In genomic region chr19:17718988-17719711, GRCh38 we compare ENCODE assay signal across 1 cellular context.
TF ChIP-seq lines count a peak whose summit lies in the region.

Gene MAP1S (plus strand): TSS chr19:17719480. CDS start chr19:17719503, 23 bp downstream.

TF ChIP-seq in HepG2, 621 proteins besides CTCF, POLR2A, EP300 and RAD21 (continued from another document and continues in another):
- TF ChIP-seq SCMH1 (CRISPR knock-in tag; IDR thresholded peaks at IDR 0.05; ENCODE audit: borderline replicate concordance), result no peak
- TF ChIP-seq DR1 (CRISPR knock-in tag; IDR thresholded peaks at IDR 0.05), result peak; percentile 79
- TF ChIP-seq ZNF101 (CRISPR knock-in tag; IDR thresholded peaks at IDR 0.05; ENCODE audit: borderline replicate concordance, low read depth), result no peak
- peak; percentile 64; the same call in 1 of the 2 replicates for TF ChIP-seq ZMYM4 (CRISPR knock-in tag; IDR thresholded peaks at IDR 0.05)
- TF ChIP-seq PAX8 (CRISPR knock-in tag; IDR thresholded peaks at IDR 0.05; ENCODE audit: borderline replicate concordance), result 0 out of 2 replicates have a peak, but pooled peaks have one; percentile 24
- TF ChIP-seq FOXO4 (CRISPR knock-in tag; conservative IDR thresholded peaks at IDR 0.05), result no peak
- TF ChIP-seq RNF2 (conservative IDR thresholded peaks at IDR 0.05; ENCODE audit: low read depth), result no peak
- TF ChIP-seq ZBTB14 (CRISPR knock-in tag; IDR thresholded peaks at IDR 0.05), result no peak
- TF ChIP-seq, protein P1, sequence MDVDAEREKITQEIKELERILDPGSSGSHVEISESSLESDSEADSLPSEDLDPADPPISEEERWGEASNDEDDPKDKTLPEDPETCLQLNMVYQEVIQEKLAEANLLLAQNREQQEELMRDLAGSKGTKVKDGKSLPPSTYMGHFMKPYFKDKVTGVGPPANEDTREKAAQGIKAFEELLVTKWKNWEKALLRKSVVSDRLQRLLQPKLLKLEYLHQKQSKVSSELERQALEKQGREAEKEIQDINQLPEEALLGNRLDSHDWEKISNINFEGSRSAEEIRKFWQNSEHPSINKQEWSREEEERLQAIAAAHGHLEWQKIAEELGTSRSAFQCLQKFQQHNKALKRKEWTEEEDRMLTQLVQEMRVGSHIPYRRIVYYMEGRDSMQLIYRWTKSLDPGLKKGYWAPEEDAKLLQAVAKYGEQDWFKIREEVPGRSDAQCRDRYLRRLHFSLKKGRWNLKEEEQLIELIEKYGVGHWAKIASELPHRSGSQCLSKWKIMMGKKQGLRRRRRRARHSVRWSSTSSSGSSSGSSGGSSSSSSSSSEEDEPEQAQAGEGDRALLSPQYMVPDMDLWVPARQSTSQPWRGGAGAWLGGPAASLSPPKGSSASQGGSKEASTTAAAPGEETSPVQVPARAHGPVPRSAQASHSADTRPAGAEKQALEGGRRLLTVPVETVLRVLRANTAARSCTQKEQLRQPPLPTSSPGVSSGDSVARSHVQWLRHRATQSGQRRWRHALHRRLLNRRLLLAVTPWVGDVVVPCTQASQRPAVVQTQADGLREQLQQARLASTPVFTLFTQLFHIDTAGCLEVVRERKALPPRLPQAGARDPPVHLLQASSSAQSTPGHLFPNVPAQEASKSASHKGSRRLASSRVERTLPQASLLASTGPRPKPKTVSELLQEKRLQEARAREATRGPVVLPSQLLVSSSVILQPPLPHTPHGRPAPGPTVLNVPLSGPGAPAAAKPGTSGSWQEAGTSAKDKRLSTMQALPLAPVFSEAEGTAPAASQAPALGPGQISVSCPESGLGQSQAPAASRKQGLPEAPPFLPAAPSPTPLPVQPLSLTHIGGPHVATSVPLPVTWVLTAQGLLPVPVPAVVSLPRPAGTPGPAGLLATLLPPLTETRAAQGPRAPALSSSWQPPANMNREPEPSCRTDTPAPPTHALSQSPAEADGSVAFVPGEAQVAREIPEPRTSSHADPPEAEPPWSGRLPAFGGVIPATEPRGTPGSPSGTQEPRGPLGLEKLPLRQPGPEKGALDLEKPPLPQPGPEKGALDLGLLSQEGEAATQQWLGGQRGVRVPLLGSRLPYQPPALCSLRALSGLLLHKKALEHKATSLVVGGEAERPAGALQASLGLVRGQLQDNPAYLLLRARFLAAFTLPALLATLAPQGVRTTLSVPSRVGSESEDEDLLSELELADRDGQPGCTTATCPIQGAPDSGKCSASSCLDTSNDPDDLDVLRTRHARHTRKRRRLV (CRISPR knock-in tag; IDR thresholded peaks at IDR 0.05), result 0 out of 2 replicates have a peak, but pooled peaks have one; percentile 38
- TF ChIP-seq, protein P2, sequence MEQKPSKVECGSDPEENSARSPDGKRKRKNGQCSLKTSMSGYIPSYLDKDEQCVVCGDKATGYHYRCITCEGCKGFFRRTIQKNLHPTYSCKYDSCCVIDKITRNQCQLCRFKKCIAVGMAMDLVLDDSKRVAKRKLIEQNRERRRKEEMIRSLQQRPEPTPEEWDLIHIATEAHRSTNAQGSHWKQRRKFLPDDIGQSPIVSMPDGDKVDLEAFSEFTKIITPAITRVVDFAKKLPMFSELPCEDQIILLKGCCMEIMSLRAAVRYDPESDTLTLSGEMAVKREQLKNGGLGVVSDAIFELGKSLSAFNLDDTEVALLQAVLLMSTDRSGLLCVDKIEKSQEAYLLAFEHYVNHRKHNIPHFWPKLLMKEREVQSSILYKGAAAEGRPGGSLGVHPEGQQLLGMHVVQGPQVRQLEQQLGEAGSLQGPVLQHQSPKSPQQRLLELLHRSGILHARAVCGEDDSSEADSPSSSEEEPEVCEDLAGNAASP (CRISPR knock-in tag; IDR thresholded peaks at IDR 0.05; ENCODE audit: borderline replicate concordance), result 0 out of 2 replicates have a peak, but pooled peaks have one; percentile 12
- no peak for TF ChIP-seq GTF3A (CRISPR knock-in tag; conservative IDR thresholded peaks at IDR 0.05)
- TF ChIP-seq, protein P3, sequence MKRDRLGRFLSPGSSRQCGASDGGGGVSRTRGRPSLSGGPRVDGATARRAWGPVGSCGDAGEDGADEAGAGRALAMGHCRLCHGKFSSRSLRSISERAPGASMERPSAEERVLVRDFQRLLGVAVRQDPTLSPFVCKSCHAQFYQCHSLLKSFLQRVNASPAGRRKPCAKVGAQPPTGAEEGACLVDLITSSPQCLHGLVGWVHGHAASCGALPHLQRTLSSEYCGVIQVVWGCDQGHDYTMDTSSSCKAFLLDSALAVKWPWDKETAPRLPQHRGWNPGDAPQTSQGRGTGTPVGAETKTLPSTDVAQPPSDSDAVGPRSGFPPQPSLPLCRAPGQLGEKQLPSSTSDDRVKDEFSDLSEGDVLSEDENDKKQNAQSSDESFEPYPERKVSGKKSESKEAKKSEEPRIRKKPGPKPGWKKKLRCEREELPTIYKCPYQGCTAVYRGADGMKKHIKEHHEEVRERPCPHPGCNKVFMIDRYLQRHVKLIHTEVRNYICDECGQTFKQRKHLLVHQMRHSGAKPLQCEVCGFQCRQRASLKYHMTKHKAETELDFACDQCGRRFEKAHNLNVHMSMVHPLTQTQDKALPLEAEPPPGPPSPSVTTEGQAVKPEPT (CRISPR knock-in tag; IDR thresholded peaks at IDR 0.05; ENCODE audit: low read depth), result no peak
- TF ChIP-seq, protein P4, sequence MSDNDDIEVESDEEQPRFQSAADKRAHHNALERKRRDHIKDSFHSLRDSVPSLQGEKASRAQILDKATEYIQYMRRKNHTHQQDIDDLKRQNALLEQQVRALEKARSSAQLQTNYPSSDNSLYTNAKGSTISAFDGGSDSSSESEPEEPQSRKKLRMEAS (IDR thresholded peaks at IDR 0.05), result peak; percentile 31; the same call in 1 of the 2 replicates
- no peak for TF ChIP-seq NR2F6 (IDR thresholded peaks at IDR 0.05)
- 0 out of 2 replicates have a peak, but pooled peaks have one; percentile 12 for TF ChIP-seq NR2F6 (CRISPR knock-in tag; IDR thresholded peaks at IDR 0.05)
- peak; percentile 71 for TF ChIP-seq SP4 (CRISPR knock-in tag; IDR thresholded peaks at IDR 0.05)
- TF ChIP-seq IRF2 (CRISPR knock-in tag; IDR thresholded peaks at IDR 0.05), result no peak
- no peak for TF ChIP-seq ARNT (IDR thresholded peaks at IDR 0.05)
- TF ChIP-seq YEATS4 (CRISPR knock-in tag; IDR thresholded peaks at IDR 0.05; ENCODE audit: borderline replicate concordance), result peak; percentile 74; the same call in 1 of the 2 replicates
- TF ChIP-seq BCL6 (CRISPR knock-in tag; IDR thresholded peaks at IDR 0.05), result peak; percentile 27; the same call in 1 of the 2 replicates
- peak; percentile 45 for TF ChIP-seq ASH2L (IDR thresholded peaks at IDR 0.05; ENCODE audit: insufficient read length, low read depth, low read length)
- peak; percentile 89 for TF ChIP-seq PHF8 (CRISPR knock-in tag; IDR thresholded peaks at IDR 0.05)
- TF ChIP-seq MAZ (IDR thresholded peaks at IDR 0.05; ENCODE audit: borderline replicate concordance, low read depth, low read length), result no peak
- peak; percentile 7; the same call in 1 of the 2 replicates for TF ChIP-seq MAZ (CRISPR knock-in tag; IDR thresholded peaks at IDR 0.05; ENCODE audit: low read depth)
- 0 out of 2 replicates have a peak, but pooled peaks have one; percentile 63 for TF ChIP-seq MYPOP (CRISPR knock-in tag; IDR thresholded peaks at IDR 0.05)
- TF ChIP-seq ZNF30 (CRISPR knock-in tag; IDR thresholded peaks at IDR 0.05), result 0 out of 2 replicates have a peak, but pooled peaks have one; percentile 28
- TF ChIP-seq ZFY (CRISPR knock-in tag; IDR thresholded peaks at IDR 0.05), result peak; percentile 84
- TF ChIP-seq ZFP90 (CRISPR knock-in tag; IDR thresholded peaks at IDR 0.05; ENCODE audit: borderline replicate concordance), result peak; percentile 61; the same call in 1 of the 2 replicates
- peak; percentile 50; the same call in 1 of the 2 replicates for TF ChIP-seq ZGPAT (CRISPR knock-in tag; IDR thresholded peaks at IDR 0.05)
- TF ChIP-seq, protein P5, sequence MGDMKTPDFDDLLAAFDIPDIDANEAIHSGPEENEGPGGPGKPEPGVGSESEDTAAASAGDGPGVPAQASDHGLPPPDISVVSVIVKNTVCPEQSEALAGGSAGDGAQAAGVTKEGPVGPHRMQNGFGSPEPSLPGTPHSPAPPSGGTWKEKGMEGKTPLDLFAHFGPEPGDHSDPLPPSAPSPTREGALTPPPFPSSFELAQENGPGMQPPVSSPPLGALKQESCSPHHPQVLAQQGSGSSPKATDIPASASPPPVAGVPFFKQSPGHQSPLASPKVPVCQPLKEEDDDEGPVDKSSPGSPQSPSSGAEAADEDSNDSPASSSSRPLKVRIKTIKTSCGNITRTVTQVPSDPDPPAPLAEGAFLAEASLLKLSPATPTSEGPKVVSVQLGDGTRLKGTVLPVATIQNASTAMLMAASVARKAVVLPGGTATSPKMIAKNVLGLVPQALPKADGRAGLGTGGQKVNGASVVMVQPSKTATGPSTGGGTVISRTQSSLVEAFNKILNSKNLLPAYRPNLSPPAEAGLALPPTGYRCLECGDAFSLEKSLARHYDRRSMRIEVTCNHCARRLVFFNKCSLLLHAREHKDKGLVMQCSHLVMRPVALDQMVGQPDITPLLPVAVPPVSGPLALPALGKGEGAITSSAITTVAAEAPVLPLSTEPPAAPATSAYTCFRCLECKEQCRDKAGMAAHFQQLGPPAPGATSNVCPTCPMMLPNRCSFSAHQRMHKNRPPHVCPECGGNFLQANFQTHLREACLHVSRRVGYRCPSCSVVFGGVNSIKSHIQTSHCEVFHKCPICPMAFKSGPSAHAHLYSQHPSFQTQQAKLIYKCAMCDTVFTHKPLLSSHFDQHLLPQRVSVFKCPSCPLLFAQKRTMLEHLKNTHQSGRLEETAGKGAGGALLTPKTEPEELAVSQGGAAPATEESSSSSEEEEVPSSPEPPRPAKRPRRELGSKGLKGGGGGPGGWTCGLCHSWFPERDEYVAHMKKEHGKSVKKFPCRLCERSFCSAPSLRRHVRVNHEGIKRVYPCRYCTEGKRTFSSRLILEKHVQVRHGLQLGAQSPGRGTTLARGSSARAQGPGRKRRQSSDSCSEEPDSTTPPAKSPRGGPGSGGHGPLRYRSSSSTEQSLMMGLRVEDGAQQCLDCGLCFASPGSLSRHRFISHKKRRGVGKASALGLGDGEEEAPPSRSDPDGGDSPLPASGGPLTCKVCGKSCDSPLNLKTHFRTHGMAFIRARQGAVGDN (CRISPR knock-in tag; IDR thresholded peaks at IDR 0.05), result peak; percentile 69
- no peak for TF ChIP-seq ZNF558 (CRISPR knock-in tag; IDR thresholded peaks at IDR 0.05; ENCODE audit: borderline replicate concordance)
- TF ChIP-seq ZNF766 (CRISPR knock-in tag; IDR thresholded peaks at IDR 0.05; ENCODE audit: borderline replicate concordance), result peak; percentile 56; the same call in 1 of the 2 replicates
- TF ChIP-seq ZBTB44 (CRISPR knock-in tag; IDR thresholded peaks at IDR 0.05), result no peak
